ENCODE assay signal across 8 cellular contexts in the genomic region with DNA sequence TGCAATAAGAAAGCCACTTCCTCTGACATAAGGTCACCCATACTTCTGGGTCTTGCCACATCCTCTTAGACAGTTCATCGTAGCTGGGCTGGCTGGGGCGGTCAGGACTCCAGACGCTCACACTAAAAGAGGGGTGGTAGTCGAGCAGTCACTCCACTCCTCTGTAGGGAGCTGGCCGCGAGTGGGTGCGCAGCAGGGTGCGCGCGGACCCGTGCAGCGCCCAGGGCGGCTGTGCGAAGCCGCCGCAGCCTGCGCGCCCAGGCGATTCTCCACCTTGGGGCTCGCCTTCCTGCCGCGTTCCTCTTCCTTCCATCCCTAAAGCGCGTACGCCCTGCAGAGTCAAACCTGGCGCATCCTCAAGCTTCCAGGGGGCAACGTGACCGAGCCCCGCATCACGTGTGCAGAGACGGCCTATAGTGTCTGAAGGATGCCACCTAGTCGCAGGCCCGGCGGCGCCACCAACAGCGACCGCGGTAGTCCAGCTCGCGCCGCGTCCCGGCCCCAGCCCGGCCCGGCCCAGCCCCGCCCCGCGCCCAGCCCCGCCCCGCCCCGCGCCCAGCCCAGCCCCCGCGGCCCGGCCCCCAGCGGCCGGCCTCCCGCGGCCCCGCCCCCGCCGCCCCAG. TPM values are rescaled to one million over a fixed set of nuclear protein-coding genes. Genes with fewer than 3 reads are reported as not detected.
A peak's percentile ranks its signal among the peaks of the same experiment; 100 is the strongest.
DNase-seq lines count a peak whose midpoint lies in the region; ATAC-seq and TF ChIP-seq lines count a peak whose summit lies in the region.

No MANE protein-coding gene starts in this region.

- WGBS in psoas muscle, 3 donors: 0 to 1% (median 1%) methylated on average over 40 to 62 of the region's 62 CpGs

- peak overlapping the region; percentile 95 to 100 for H3K27ac ChIP-seq in right atrium auricular region
- peak overlapping the region; percentile 99 for H3K27ac ChIP-seq in psoas muscle
- H3K27ac ChIP-seq in uterus: peak overlapping the region; percentile 95 to 99

- peak overlapping the region; percentile 82 to 91 for H3K4me3 ChIP-seq in right atrium auricular region
- H3K4me3 ChIP-seq in psoas muscle: peak overlapping the region; percentile 88
- peak overlapping the region; percentile 87 to 89 for H3K4me3 ChIP-seq in uterus

- ATAC-seq in GM18498 (IDR thresholded peaks at IDR 0.05; ENCODE audit: unreplicated experiment): peak; percentile 98
- ATAC-seq in HG02870 (IDR thresholded peaks at IDR 0.05; ENCODE audit: unreplicated experiment): peak; percentile 94
- peak; percentile 82 to 88 (median 86) for ATAC-seq in psoas muscle

- H3K36me3 ChIP-seq in right atrium auricular region (peaks cover 22% of the 10 kb centered on the region), psoas muscle (ENCODE audit: insufficient read depth in 1 of 2, low read depth in 1 of 2) (peaks cover 6 to 25% of the 10 kb centered on the region in 2 donors), uterus (no peaks in the 10 kb centered on the region)

- no peak for TF ChIP-seq CTCF in right atrium auricular region (IDR thresholded peaks at IDR 0.05)
- no peak for TF ChIP-seq CTCF in psoas muscle (IDR thresholded peaks at IDR 0.05)
- peak in 1 of 4 experiments; percentile 6 for TF ChIP-seq CTCF in uterus (IDR thresholded peaks at IDR 0.05)

- no peak for TF ChIP-seq POLR2A in uterus (IDR thresholded peaks at IDR 0.05)

- H3K9me3 ChIP-seq in right atrium auricular region (no peaks in the 10 kb centered on the region), psoas muscle (no peaks in the 10 kb centered on the region), uterus (no peaks in the 10 kb centered on the region)

- peaks cover 0 to 62% of the 10 kb centered on the region in 2 donors for H3K4me1 ChIP-seq in right atrium auricular region
- H3K4me1 ChIP-seq in psoas muscle: peaks cover 44% of the 10 kb centered on the region
- H3K4me1 ChIP-seq in uterus: peaks cover 0 to 9% of the 10 kb centered on the region in 2 donors

- H3K27me3 ChIP-seq in right atrium auricular region: no peaks in the 10 kb centered on the region
- H3K27me3 ChIP-seq in psoas muscle (ENCODE audit: insufficient read depth in 3 of 3, low read length in 2 of 3): no peaks in the 10 kb centered on the region
- no peaks in the 10 kb centered on the region for H3K27me3 ChIP-seq in uterus

- intact Hi-C loops in psoas muscle (cut with DNase I) (loop anchor here in 1 of 2 donors (1.0 to 5.0 kb wide), 3 partner anchors 46 to 546 kb away; a partner anchor contains a TSS), uterus (cut with DNase I; ENCODE audit: low total_unique reads) (no loop called here)

- DNase-seq in NCI-H146 (lab: John Stamatoyannopoulos, UW): peak; percentile 95
- peak; percentile 38 for DNase-seq in T follicular helper cell (ENCODE audit: low read depth)
- peak; percentile 90 for DNase-seq in amniotic stem cell (lab: John Stamatoyannopoulos, UW)
- peak; percentile 94 for DNase-seq in right atrium auricular region (ENCODE audit: low spot score)
- peak; percentile 95 to 97 for DNase-seq in psoas muscle
- DNase-seq in uterus: peak; percentile 87 to 91

RNA-seq across cellular contexts. Expression of a gene that starts 0.4 kb away (rescaled TPM):
- total RNA-seq in right atrium auricular region (100 to 1,000 TPM; 512 to 590 TPM), psoas muscle (100 to 1,000 TPM; 388 to 569 (median 532) TPM), uterus (100 to 1,000 TPM in 3 of 4 donors, 10 to 100 TPM in 1; 51.2 to 218 (median 144) TPM)
- polyA plus RNA-seq in psoas muscle: 100 to 1,000 TPM; 369 to 592 (median 472) TPM

Comparison
In these comparisons a context has a peak if more than half of its experiments do, and no peak if none do; other contexts are left out.
1. Peak in every context shown above with its lines: DNase-seq, ATAC-seq, H3K4me3 ChIP-seq and H3K27ac ChIP-seq.
2. DNase-seq: peak in every context shown above with its lines; median percentile 96 in psoas muscle; 95 in NCI-H146; 94 in right atrium auricular region; 90 in amniotic stem cell; 89 in uterus; 38 in T follicular helper cell.